Comparison of ENCODE assay signal across 8 cellular contexts in the genomic region with DNA sequence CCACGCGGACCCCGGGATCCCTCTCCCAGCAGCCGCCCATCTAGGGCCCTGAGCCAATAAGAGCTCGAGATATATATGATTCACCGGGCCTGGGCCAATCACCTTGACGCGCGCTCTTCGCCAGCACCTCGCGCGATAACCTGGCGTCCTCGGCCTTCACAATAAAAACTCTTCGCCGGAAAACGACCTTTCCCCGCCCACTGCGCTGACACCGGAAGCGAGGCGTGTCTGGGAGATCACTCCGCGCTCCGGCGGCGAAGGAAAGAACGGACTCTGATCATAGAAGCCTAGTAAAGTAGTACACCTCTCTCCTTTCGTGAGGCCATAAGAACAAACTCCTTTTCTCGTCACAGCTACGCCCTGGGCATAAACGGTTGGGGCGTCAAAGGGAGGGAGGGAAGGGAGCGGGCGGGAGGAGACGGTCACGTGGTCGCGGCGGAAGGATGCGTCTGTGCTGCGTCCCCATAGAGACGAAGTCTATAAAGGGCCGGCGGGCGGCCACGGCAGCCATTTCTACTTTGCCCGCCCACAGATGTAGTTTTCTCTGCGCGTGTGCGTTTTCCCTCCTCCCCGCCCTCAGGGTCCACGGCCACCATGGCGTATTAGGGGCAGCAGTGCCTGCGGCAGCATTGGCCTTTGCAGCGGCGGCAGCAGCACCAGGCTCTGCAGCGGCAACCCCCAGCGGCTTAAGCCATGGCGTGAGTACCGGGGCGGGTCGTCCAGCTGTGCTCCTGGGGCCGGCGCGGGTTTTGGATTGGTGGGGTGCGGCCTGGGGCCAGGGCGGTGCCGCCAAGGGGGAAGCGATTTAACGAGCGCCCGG. TPM values are rescaled to one million over a fixed set of nuclear protein-coding genes. Genes with fewer than 3 reads are reported as not detected.
A peak's percentile ranks its signal among the peaks of the same experiment; 100 is the strongest.
DNase-seq lines count a peak whose midpoint lies in the region; ATAC-seq and TF ChIP-seq lines count a peak whose summit lies in the region.

Gene ATF4, plus strand, starts transcription at position 509 of the 820 bp plus-strand sequence. CDS start 884 bp downstream, outside the sequence.

- in situ Hi-C loops in HAP-1 (cut with MboI; ENCODE audit: low sequenced_read_pairs), result loop anchor here (10.0 kb wide), 1 partner anchor 345 kb away; no protein-coding TSS in a partner anchor

- H3K79me2 ChIP-seq in MM.1S (ENCODE audit: low read length), result peaks cover 80% of the 10 kb centered on the region

- H3K4me1 ChIP-seq in ES-I3 (ENCODE audit: insufficient read depth, low read length) (peaks cover 6% of the 10 kb centered on the region), HAP-1 (peaks cover 12% of the 10 kb centered on the region), MM.1S (ENCODE audit: low read length) (peaks cover 37% of the 10 kb centered on the region)

- peaks cover 64% of the 10 kb centered on the region for H3K4me1 Mint-ChIP-seq in nephron progenitor cell
- H3K4me1 Mint-ChIP-seq in stimulated activated naive CD8-positive, alpha-beta T cell treated with anti-CD3 and anti-CD28 coated beads, Interleukin-15, amount 100 ng/mL, for 72 hours, result peaks cover 68% of the 10 kb centered on the region

- H3K4me3 ChIP-seq in HAP-1 (peak within 1 kb of the TSS; percentile 100), MM.1S (ENCODE audit: low read length) (peak within 1 kb of the TSS; percentile 100), fibroblast of the aortic adventitia (ENCODE audit: low read depth, low read length) (peak within 1 kb of the TSS; percentile 90)

- H3K27me3 Mint-ChIP-seq in nephron progenitor cell (ENCODE audit: low read depth, poor library complexity), result peaks cover 7% of the 10 kb centered on the region
- H3K27me3 Mint-ChIP-seq in stimulated activated naive CD8-positive, alpha-beta T cell treated with anti-CD3 and anti-CD28 coated beads, Interleukin-15, amount 100 ng/mL, for 72 hours, result no peaks in the 10 kb centered on the region

- H2AFZ ChIP-seq in MM.1S (ENCODE audit: low read length), result peak within 1 kb of the TSS; percentile 84

- peaks cover 28% of the 10 kb centered on the region for H4K20me1 ChIP-seq in MM.1S (ENCODE audit: insufficient read depth, low read length)

- TF ChIP-seq CTCF in MM.1S (IDR thresholded peaks at IDR 0.05; ENCODE audit: low read length), result no peak
- no peak for TF ChIP-seq CTCF in fibroblast of the aortic adventitia (IDR thresholded peaks at IDR 0.05; ENCODE audit: insufficient read depth, low read length)
- no peak for TF ChIP-seq CTCF in nephron progenitor cell (IDR thresholded peaks at IDR 0.05)

- H3K27ac Mint-ChIP-seq in nephron progenitor cell, result peak within 1 kb of the TSS; percentile 100
- H3K27ac Mint-ChIP-seq in stimulated activated naive CD8-positive, alpha-beta T cell treated with anti-CD3 and anti-CD28 coated beads, Interleukin-15, amount 100 ng/mL, for 72 hours, result peak within 1 kb of the TSS; percentile 98 to 100

- ATAC-seq in stimulated activated naive CD8-positive, alpha-beta T cell treated with anti-CD3 and anti-CD28 coated beads, Interleukin-15, amount 100 ng/mL, for 72 hours, result peak; percentile 95

- H3K27me3 ChIP-seq in HAP-1 (ENCODE audit: low read depth) (no peaks in the 10 kb centered on the region), MM.1S (replicated peaks; ENCODE audit: insufficient read depth, low read length) (no peaks in the 10 kb centered on the region)

- H3K36me3 Mint-ChIP-seq in nephron progenitor cell (ENCODE audit: low read depth), result peaks cover 61% of the 10 kb centered on the region

- peak; percentile 96 to 98 for DNase-seq in HAP-1 (ENCODE audit: low spot score in 2 of 2)
- DNase-seq in MM.1S, result peak; percentile 99
- DNase-seq in SIG-M5 (lab: John Stamatoyannopoulos, UW), result peak; percentile 90
- DNase-seq in activated gamma-delta T cell (lab: John Stamatoyannopoulos, UW), result peak; percentile 84
- DNase-seq in fibroblast of the aortic adventitia (ENCODE audit: low read depth), result peak; percentile 99
- peak; percentile 94 for DNase-seq in nephron progenitor cell
- DNase-seq in stimulated activated naive CD8-positive, alpha-beta T cell treated with anti-CD3 and anti-CD28 coated beads, Interleukin-15, amount 100 ng/mL, for 72 hours, result peak; percentile 95 to 98

- H3K9ac ChIP-seq in ES-I3 (ENCODE audit: low read depth, low read length) (peak within 1 kb of the TSS; percentile 99), MM.1S (ENCODE audit: low read length) (peak within 1 kb of the TSS; percentile 100)

- H3K9me2 ChIP-seq in MM.1S (replicated peaks; ENCODE audit: insufficient read depth, low read length), result no peaks in the 10 kb centered on the region

- H3K4me3 Mint-ChIP-seq in nephron progenitor cell, result peak within 1 kb of the TSS; percentile 96
- peak within 1 kb of the TSS; percentile 91 to 93 for H3K4me3 Mint-ChIP-seq in stimulated activated naive CD8-positive, alpha-beta T cell treated with anti-CD3 and anti-CD28 coated beads, Interleukin-15, amount 100 ng/mL, for 72 hours

- H3K36me3 ChIP-seq in ES-I3 (ENCODE audit: insufficient read depth, low read length), result peaks cover 34% of the 10 kb centered on the region
- H3K36me3 ChIP-seq in HAP-1 (replicated peaks), result peaks cover 61% of the 10 kb centered on the region
- H3K36me3 ChIP-seq in MM.1S (replicated peaks; ENCODE audit: insufficient read depth, low read length), result peaks cover 15% of the 10 kb centered on the region

- no peaks in the 10 kb centered on the region for H3K9me3 Mint-ChIP-seq in nephron progenitor cell
- H3K9me3 Mint-ChIP-seq in stimulated activated naive CD8-positive, alpha-beta T cell treated with anti-CD3 and anti-CD28 coated beads, Interleukin-15, amount 100 ng/mL, for 72 hours, result no peaks in the 10 kb centered on the region

- peak within 1 kb of the TSS; percentile 70 for H3K4me2 ChIP-seq in MM.1S (ENCODE audit: low read depth, low read length)

- peaks cover 76% of the 10 kb centered on the region for H3F3A ChIP-seq in MM.1S (ENCODE audit: insufficient read depth, low read length)

- peak within 1 kb of the TSS; percentile 85 for H3K27ac ChIP-seq in MM.1S (ENCODE audit: low read length)

- no peaks in the 10 kb centered on the region for H3K9me3 ChIP-seq in ES-I3 (ENCODE audit: control insufficient read depth, insufficient read depth, low read length)
- H3K9me3 ChIP-seq in HAP-1, result no peaks in the 10 kb centered on the region; the same call in 1 of the 2 replicates
- no peaks in the 10 kb centered on the region for H3K9me3 ChIP-seq in MM.1S (replicated peaks; ENCODE audit: insufficient read depth, low read length)

RNA-seq across cellular contexts. Expression of gene ATF4, which starts in this region (rescaled TPM):
- total RNA-seq in fibroblast of the aortic adventitia (ENCODE audit: low replicate concordance), result 259 and 946 TPM in 2 replicates

Comparison
In these comparisons a context has a peak if more than half of its experiments do, and no peak if none do; other contexts are left out.
1. Peak in every context shown above with its lines: DNase-seq, ATAC-seq, H3K4me3 ChIP-seq and H3K27ac ChIP-seq.